In genomic region chr5:108315829-108316228, GRCh38 we compare ENCODE assay signal across 27 cellular contexts.
DNase-seq lines count a peak whose midpoint lies in the region; ATAC-seq, FAIRE-seq and TF ChIP-seq lines count a peak whose summit lies in the region.
"Had no signal": no experiment of that assay in that cellular context is flagged by ENCODE, and none has a peak within 500 bp of the region (broad histone marks: within the 10 kb centered on the region; RNA-seq: fewer than 3 reads in every experiment).

No MANE protein-coding gene starts in this region.

- POLR2A ChIA-PET in A549 (lab: Yijun Ruan, JAX) = no interaction called here
- POLR2A ChIA-PET in SK-N-SH (lab: Yijun Ruan, JAX) = no interaction called here

- no peaks in the 10 kb centered on the region for H3F3A ChIP-seq in SK-N-SH (replicated peaks; ENCODE audit: insufficient read depth)

- H3K4me2 ChIP-seq in A549 = peak overlapping the region; percentile 26
- H3K4me2 ChIP-seq in SK-N-SH = no peak overlapping the region

- TF ChIP-seq RAD21 in A549 (conservative IDR thresholded peaks at IDR 0.05 in 1 of 2, IDR thresholded peaks at IDR 0.05 in 1 of 2) = no peak
- TF ChIP-seq RAD21 in SK-N-SH (IDR thresholded peaks at IDR 0.05; ENCODE audit: low read length) = no peak

- no peak overlapping the region for H3K4me3 Mint-ChIP-seq in HFFc6
- H3K4me3 Mint-ChIP-seq: activated naive CD4-positive, alpha-beta T cell treated with anti-CD3 and anti-CD28 coated beads for 36 hours; activated T-helper 1 cell treated with anti-CD3 and anti-CD28 coated beads, Interleukin-12 subunit alpha, Interleukin-12 subunit beta, Interleukin-2, Interleukin-4 antibody, amounts not matched to agents 30 ng/mL and 10 ng/mL and 1 ng/mL, durations not matched to agents 14 hours and 24 hours and 36 hours; CD8-positive, alpha-beta memory T cell; stimulated activated naive B cell treated with anti-CD40 and anti-IgM and Interleukin-4, amounts not matched to agents 10 μg/mL and 1 μg/mL and 100 μg/mL, for 72 hours; WTC11 had no signal

- CTCF ChIA-PET in A549 (lab: Yijun Ruan, JAX) = interaction anchor here (1.2 kb wide), 1 partner anchor 55 kb away, joined by 4 read pairs; no protein-coding TSS in a partner anchor
- CTCF ChIA-PET in SK-N-SH (lab: Yijun Ruan, JAX) = interaction anchor here (1.1 kb wide), 1 partner anchor 54 kb away, joined by 3 read pairs; no protein-coding TSS in a partner anchor

- peak in 1 of 2 experiments; percentile 16 for DNase-seq in A549 (ENCODE audit: low read depth in 1 of 2, low spot score in 1 of 2)
- DNase-seq in HFFc6 = peak; percentile 13
- DNase-seq in SK-N-SH = no peak
- peak; percentile 24 for DNase-seq in kidney glomerular epithelial cell (lab: John Stamatoyannopoulos, UW)
- DNase-seq in KG1 (lab: John Stamatoyannopoulos, UW) = no peak
- DNase-seq in mesenteric fat pad (ENCODE audit: low spot score) = no peak
- no peak for DNase-seq in sciatic nerve (ENCODE audit: low spot score)
- DNase-seq: activated CD4-positive, alpha-beta T cell treated with anti-CD3 and anti-CD28 coated beads, Interleukin-2, amount 50 U/mL, for 1 hour; activated naive CD4-positive, alpha-beta T cell treated with anti-CD3 and anti-CD28 coated beads for 36 hours; amygdala; BE2C; CD8-positive, alpha-beta memory T cell; effector memory CD4-positive, alpha-beta T cell; erythroblast; mesenchymal stem cell; NCI-H69; posterior cingulate gyrus; right lobe of liver; SIG-M5; stimulated activated CD4-positive, alpha-beta T cell treated with anti-CD3 and anti-CD28 coated beads, Interleukin-15, amount 100 ng/mL, for 24 hours; stimulated activated naive B cell treated with anti-CD40 and anti-IgM and Interleukin-4, amounts not matched to agents 10 μg/mL and 1 μg/mL and 100 μg/mL, for 72 hours had no signal

- no peak overlapping the region for H3K9ac ChIP-seq in SK-N-SH

- H4K20me1 ChIP-seq in SK-N-SH (ENCODE audit: insufficient read depth) = no peaks in the 10 kb centered on the region

- no peak for TF ChIP-seq POLR2A in A549 (IDR thresholded peaks at IDR 0.05; ENCODE audit: low read length)

- H3K27ac ChIP-seq in A549 (no peak overlapping the region), SK-N-SH (ENCODE audit: low read depth in 2 of 2, low read length in 1 of 2) (peak overlapping the region in 1 of 2 experiments; percentile 18; a peak in 1 of 4 replicates)
- H3K27ac ChIP-seq: coronary artery, right lobe of liver had no signal

- no peaks in the 10 kb centered on the region for H3K27me3 Mint-ChIP-seq in HFFc6 (ENCODE audit: insufficient read depth)
- H3K27me3 Mint-ChIP-seq: CD8-positive, alpha-beta memory T cell; stimulated activated naive B cell treated with anti-CD40 and anti-IgM and Interleukin-4, amounts not matched to agents 10 μg/mL and 1 μg/mL and 100 μg/mL, for 72 hours had no signal

- H2AFZ ChIP-seq in SK-N-SH (ENCODE audit: low read depth) = no peak overlapping the region

- no peaks in the 10 kb centered on the region for H3K79me2 ChIP-seq in SK-N-SH (ENCODE audit: insufficient read depth)

- ATAC-seq in A549 (no peak), HG03135 (IDR thresholded peaks at IDR 0.05; ENCODE audit: unreplicated experiment) (no peak), sciatic nerve (no peak)
- ATAC-seq: Panc1; right lobe of liver; stimulated activated naive B cell treated with anti-CD40 and anti-IgM and Interleukin-4, amounts not matched to agents 10 μg/mL and 1 μg/mL and 100 μg/mL, for 72 hours; WTC11 had no signal

- TF ChIP-seq CTCF in A549 (IDR thresholded peaks at IDR 0.05) (no peak), HFFc6 (IDR thresholded peaks at IDR 0.05) (no peak), SK-N-SH (IDR thresholded peaks at IDR 0.05) (no peak)

- FAIRE-seq in A549 (lab: Jason Lieb, UNC) = peak; percentile 80
- FAIRE-seq: GM19239 had no signal

- no peaks in the 10 kb centered on the region for H3K36me3 Mint-ChIP-seq in HFFc6 (ENCODE audit: low read depth)
- H3K36me3 Mint-ChIP-seq: WTC11 had no signal

- H3K4me3 ChIP-seq in A549 = no peak overlapping the region
- no peak overlapping the region for H3K4me3 ChIP-seq in SK-N-SH (ENCODE audit: low read depth in 2 of 2, low read length in 1 of 2)
- H3K4me3 ChIP-seq: coronary artery, right lobe of liver had no signal

- no peaks in the 10 kb centered on the region for H3K27me3 ChIP-seq in SK-N-SH (ENCODE audit: insufficient read depth)
- H3K27me3 ChIP-seq: BE2C, right lobe of liver had no signal

- no peaks in the 10 kb centered on the region for H3K36me3 ChIP-seq in SK-N-SH (replicated peaks in 1 of 2; ENCODE audit: control insufficient read depth in 1 of 2, insufficient read depth in 2 of 2, low read length in 1 of 2)
- H3K36me3 ChIP-seq: BE2C, right lobe of liver had no signal

- peaks cover 9% of the 10 kb centered on the region for H3K4me1 Mint-ChIP-seq in HFFc6 (ENCODE audit: low read depth)
- H3K4me1 Mint-ChIP-seq: stimulated activated naive B cell treated with anti-CD40 and anti-IgM and Interleukin-4, amounts not matched to agents 10 μg/mL and 1 μg/mL and 100 μg/mL, for 72 hours had no signal

- intact Hi-C loops in sciatic nerve (cut with DNase I) = no loop called here

- TF ChIP-seq EP300 in A549 (IDR thresholded peaks at IDR 0.05) (no peak), SK-N-SH (IDR thresholded peaks at IDR 0.05; ENCODE audit: borderline replicate concordance in 1 of 2, low read depth in 1 of 2, low read length in 1 of 2) (peak in 1 of 2 experiments; percentile 14; a peak in 1 of 4 replicates)

- no peaks in the 10 kb centered on the region; the same call in 1 of the 2 replicates for H3K9me2 ChIP-seq in SK-N-SH

- peaks cover 14% of the 10 kb centered on the region for H3K4me1 ChIP-seq in A549
- no peaks in the 10 kb centered on the region; a peak in 1 of 4 replicates for H3K4me1 ChIP-seq in SK-N-SH (ENCODE audit: control insufficient read depth in 1 of 2, insufficient read depth in 2 of 2, low read depth in 1 of 2, low read length in 1 of 2)
- H3K4me1 ChIP-seq: right lobe of liver had no signal

- no peak overlapping the region for H3K27ac Mint-ChIP-seq in HFFc6
- H3K27ac Mint-ChIP-seq: activated naive CD4-positive, alpha-beta T cell treated with anti-CD3 and anti-CD28 coated beads for 36 hours; activated T-helper 1 cell treated with anti-CD3 and anti-CD28 coated beads, Interleukin-12 subunit alpha, Interleukin-12 subunit beta, Interleukin-2, Interleukin-4 antibody, amounts not matched to agents 30 ng/mL and 10 ng/mL and 1 ng/mL, durations not matched to agents 14 hours and 24 hours and 36 hours; CD8-positive, alpha-beta memory T cell; stimulated activated naive B cell treated with anti-CD40 and anti-IgM and Interleukin-4, amounts not matched to agents 10 μg/mL and 1 μg/mL and 100 μg/mL, for 72 hours; WTC11 had no signal

- no peaks in the 10 kb centered on the region for H3K9me3 ChIP-seq in A549
- no peaks in the 10 kb centered on the region for H3K9me3 ChIP-seq in SK-N-SH
- H3K9me3 ChIP-seq: BE2C, right lobe of liver had no signal

- H3K9me3 Mint-ChIP-seq in HFFc6 = no peaks in the 10 kb centered on the region
- H3K9me3 Mint-ChIP-seq: activated naive CD4-positive, alpha-beta T cell treated with anti-CD3 and anti-CD28 coated beads for 36 hours; activated T-helper 1 cell treated with anti-CD3 and anti-CD28 coated beads, Interleukin-12 subunit alpha, Interleukin-12 subunit beta, Interleukin-2, Interleukin-4 antibody, amounts not matched to agents 30 ng/mL and 10 ng/mL and 1 ng/mL, durations not matched to agents 14 hours and 24 hours and 36 hours; CD8-positive, alpha-beta memory T cell; stimulated activated naive B cell treated with anti-CD40 and anti-IgM and Interleukin-4, amounts not matched to agents 10 μg/mL and 1 μg/mL and 100 μg/mL, for 72 hours; WTC11 had no signal

TF ChIP-seq in A549, 52 proteins besides CTCF, POLR2A, EP300 and RAD21 (continues in another document):
- no peak for TF ChIP-seq HEYL (CRISPR knock-in tag; IDR thresholded peaks at IDR 0.05)
- no peak for TF ChIP-seq JUNB (IDR thresholded peaks at IDR 0.05)
- no peak for TF ChIP-seq CBX8 (IDR thresholded peaks at IDR 0.05)
- no peak for TF ChIP-seq BCL3 (IDR thresholded peaks at IDR 0.05)
- no peak for TF ChIP-seq HOXA7 (CRISPR knock-in tag; IDR thresholded peaks at IDR 0.05)
- TF ChIP-seq BHLHE40 (IDR thresholded peaks at IDR 0.05; ENCODE audit: low read depth, low read length) = no peak
- TF ChIP-seq RCOR1 (IDR thresholded peaks at IDR 0.05; ENCODE audit: low read depth, low read length) = no peak
- no peak for TF ChIP-seq ZNF302 (CRISPR knock-in tag; IDR thresholded peaks at IDR 0.05)
- TF ChIP-seq MAFK (IDR thresholded peaks at IDR 0.05; ENCODE audit: partially characterized antibody) = no peak

TF ChIP-seq in SK-N-SH, 30 proteins besides CTCF, POLR2A, EP300 and RAD21 (continues in another document):
- TF ChIP-seq SIN3A (IDR thresholded peaks at IDR 0.05; ENCODE audit: borderline replicate concordance, low read depth, low read length) (no peak), TAF1 (IDR thresholded peaks at IDR 0.05; ENCODE audit: borderline replicate concordance, low read depth, low read length) (no peak), POLR2AphosphoS5 (IDR thresholded peaks at IDR 0.05; ENCODE audit: low read depth, low read length) (no peak), FOXM1 (IDR thresholded peaks at IDR 0.05; ENCODE audit: low read depth) (no peak), RCOR1 (IDR thresholded peaks at IDR 0.05; ENCODE audit: low read length) (no peak), MXI1 (IDR thresholded peaks at IDR 0.05; ENCODE audit: low read depth, low read length) (no peak), NFIC (IDR thresholded peaks at IDR 0.05; ENCODE audit: borderline replicate concordance) (no peak), ZBTB33 (IDR thresholded peaks at IDR 0.05; ENCODE audit: borderline replicate concordance, low read depth) (no peak), SMC3 (IDR thresholded peaks at IDR 0.05; ENCODE audit: low read depth, low read length) (no peak), MEF2A (IDR thresholded peaks at IDR 0.05; ENCODE audit: borderline replicate concordance, low read depth) (no peak), MAX (IDR thresholded peaks at IDR 0.05; ENCODE audit: low read depth) (no peak)

Comparison
In these comparisons a context has a peak if more than half of its experiments do, and no peak if none do; other contexts are left out.
1. DNase-seq: peak in HFFc6 (single experiment) and kidney glomerular epithelial cell (single experiment); none in SK-N-SH (single experiment), KG1 (single experiment), mesenteric fat pad (single experiment) and sciatic nerve (single experiment).
2. Of the 12 proteins assayed by ChIP-seq in both A549 and SK-N-SH: peak only in A549: none; only in SK-N-SH: FOSL2 and PBX3; in both: none; in neither: 9; mixed calls (peak in some experiments, not most) for 1.